Comparison of ENCODE assay signal across 1 cellular context in genomic region chr11:61429691-61430582, GRCh38.
TF ChIP-seq lines count a peak whose summit lies in the region.

TSS of gene CPSF7 (minus strand) at chr11:61429975. CDS start at chr11:61429235, 740 bp downstream.
TSS of gene SDHAF2 (plus strand) at chr11:61430124. CDS start at chr11:61430147, 23 bp downstream.

TF ChIP-seq in H1, 55 proteins besides CTCF, POLR2A, EP300 and RAD21:
- TF ChIP-seq MAFK (IDR thresholded peaks at IDR 0.05; ENCODE audit: low read depth, low read length) (no peak), BCL11A (IDR thresholded peaks at IDR 0.05; ENCODE audit: low read depth in 2 of 2, low read length in 2 of 2) (no peak), SP2 (IDR thresholded peaks at IDR 0.05; ENCODE audit: low read length) (no peak), CBX5 (IDR thresholded peaks at IDR 0.05; ENCODE audit: low read depth, low read length) (no peak), SP1 (IDR thresholded peaks at IDR 0.05; ENCODE audit: low read depth, low read length) (no peak), FOSL1 (IDR thresholded peaks at IDR 0.05; ENCODE audit: insufficient read depth, low read depth, low read length) (no peak), RXRA (IDR thresholded peaks at IDR 0.05; ENCODE audit: insufficient read depth, low read depth, low read length) (no peak), CTBP2 (IDR thresholded peaks at IDR 0.05; ENCODE audit: borderline replicate concordance, insufficient read depth, insufficient read length, low read length) (no peak), CEBPB (IDR thresholded peaks at IDR 0.05; ENCODE audit: low read depth, low read length) (no peak), SIX5 (IDR thresholded peaks at IDR 0.05; ENCODE audit: low read depth, low read length) (no peak), KDM5A (IDR thresholded peaks at IDR 0.05; ENCODE audit: low read length) (peak; percentile 87), MAX (IDR thresholded peaks at IDR 0.05) (peak; percentile 70), EZH2 (IDR thresholded peaks at IDR 0.05; ENCODE audit: low read depth, low read length, severe bottlenecking) (no peak), GTF2F1 (IDR thresholded peaks at IDR 0.05; ENCODE audit: borderline replicate concordance, low read depth, low read length) (peak; percentile 84; the same call in 1 of the 2 replicates), TEAD4 (IDR thresholded peaks at IDR 0.05; ENCODE audit: low read depth, low read length) (0 out of 2 replicates have a peak, but pooled peaks have one; percentile 2), JUND (IDR thresholded peaks at IDR 0.05; ENCODE audit: low read length) (no peak), SIRT6 (IDR thresholded peaks at IDR 0.05; ENCODE audit: low read length) (no peak), SP4 (IDR thresholded peaks at IDR 0.05; ENCODE audit: low read length) (no peak), NRF1 (IDR thresholded peaks at IDR 0.05; ENCODE audit: low read depth, low read length) (peak; percentile 45), SIN3A (conservative IDR thresholded peaks at IDR 0.05 in 1 of 2, IDR thresholded peaks at IDR 0.05 in 1 of 2; ENCODE audit: low read depth in 1 of 2, low read length in 2 of 2) (peak in 1 of 2 experiments; percentile 63; a peak in 1 of 4 replicates), SRF (IDR thresholded peaks at IDR 0.05; ENCODE audit: low read depth, low read length) (no peak), PHF8 (conservative IDR thresholded peaks at IDR 0.05; ENCODE audit: low read depth, low read length) (peak; percentile 99), BRCA1 (IDR thresholded peaks at IDR 0.05; ENCODE audit: low read depth, low read length) (no peak), EGR1 (IDR thresholded peaks at IDR 0.05; ENCODE audit: borderline replicate concordance, low read depth, low read length) (peak; percentile 94), JUN (IDR thresholded peaks at IDR 0.05; ENCODE audit: low read depth, low read length) (no peak), NANOG (IDR thresholded peaks at IDR 0.05; ENCODE audit: insufficient read depth, low read depth, low read length, poor library complexity, severe bottlenecking) (no peak), POU5F1 (IDR thresholded peaks at IDR 0.05; ENCODE audit: low read depth, low read length) (no peak), RNF2 (IDR thresholded peaks at IDR 0.05; ENCODE audit: borderline replicate concordance, low read depth, low read length, missing control alignments, poor library complexity, severe bottlenecking) (no peak), CBX8 (IDR thresholded peaks at IDR 0.05; ENCODE audit: borderline replicate concordance, low read depth, low read length) (no peak), CHD1 (IDR thresholded peaks at IDR 0.05; ENCODE audit: low read depth, low read length) (no peak), SUZ12 (IDR thresholded peaks at IDR 0.05; ENCODE audit: low read length) (no peak), POLR2AphosphoS5 (IDR thresholded peaks at IDR 0.05; ENCODE audit: low read depth, low read length) (peak; percentile 64), RFX5 (IDR thresholded peaks at IDR 0.05; ENCODE audit: borderline replicate concordance, low read depth, low read length) (no peak), BACH1 (IDR thresholded peaks at IDR 0.05; ENCODE audit: low read length) (no peak), GABPA (IDR thresholded peaks at IDR 0.05; ENCODE audit: borderline replicate concordance, insufficient read depth, low read length) (peak; percentile 97), ZNF274 (IDR thresholded peaks at IDR 0.05; ENCODE audit: borderline replicate concordance, extremely low read depth, low read length) (no peak), ATF2 (IDR thresholded peaks at IDR 0.05; ENCODE audit: low read length) (no peak), HDAC2 (IDR thresholded peaks at IDR 0.05; ENCODE audit: borderline replicate concordance in 1 of 2, low read depth in 2 of 2, low read length in 2 of 2) (no peak), HDAC6 (IDR thresholded peaks at IDR 0.05; ENCODE audit: low read depth, low read length) (no peak), CHD7 (IDR thresholded peaks at IDR 0.05; ENCODE audit: insufficient replicate concordance, low read length) (no peak), KDM4A (IDR thresholded peaks at IDR 0.05; ENCODE audit: low read depth, low read length, severe bottlenecking) (peak; percentile 12), USF2 (IDR thresholded peaks at IDR 0.05; ENCODE audit: low read length) (no peak), ATF3 (IDR thresholded peaks at IDR 0.05; ENCODE audit: insufficient read depth, low read depth, low read length) (no peak), KDM1A (IDR thresholded peaks at IDR 0.05; ENCODE audit: borderline replicate concordance, low read length) (no peak), ASH2L (IDR thresholded peaks at IDR 0.05; ENCODE audit: low read length) (peak; percentile 80), RBBP5 (IDR thresholded peaks at IDR 0.05; ENCODE audit: borderline replicate concordance, low read depth, low read length) (peak; percentile 81; the same call in 1 of the 2 replicates), TAF1 (IDR thresholded peaks at IDR 0.05; ENCODE audit: low read depth, low read length) (peak; percentile 86), TBP (IDR thresholded peaks at IDR 0.05; ENCODE audit: low read depth, low read length) (peak; percentile 84), CREB1 (IDR thresholded peaks at IDR 0.05) (peak; percentile 87), SAP30 (IDR thresholded peaks at IDR 0.05; ENCODE audit: insufficient read depth, insufficient replicate concordance, low read length) (no peak), TCF12 (IDR thresholded peaks at IDR 0.05; ENCODE audit: low read depth, low read length) (no peak), CHD2 (IDR thresholded peaks at IDR 0.05; ENCODE audit: low read length) (no peak), YY1 (IDR thresholded peaks at IDR 0.05; ENCODE audit: low read depth, low read length) (peak; percentile 95), TAF7 (optimal IDR thresholded peaks at IDR 0.05; ENCODE audit: borderline replicate concordance, low read depth, low read length) (peak; percentile 28)
- TF ChIP-seq, protein P1, sequence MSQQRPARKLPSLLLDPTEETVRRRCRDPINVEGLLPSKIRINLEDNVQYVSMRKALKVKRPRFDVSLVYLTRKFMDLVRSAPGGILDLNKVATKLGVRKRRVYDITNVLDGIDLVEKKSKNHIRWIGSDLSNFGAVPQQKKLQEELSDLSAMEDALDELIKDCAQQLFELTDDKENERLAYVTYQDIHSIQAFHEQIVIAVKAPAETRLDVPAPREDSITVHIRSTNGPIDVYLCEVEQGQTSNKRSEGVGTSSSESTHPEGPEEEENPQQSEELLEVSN (IDR thresholded peaks at IDR 0.05) = peak; percentile 17; the same call in 1 of the 2 replicates
